ENCODE assay signal across 8 cellular contexts in genomic region chr3:172635588-172635987, GRCh38.
DNase-seq lines count a peak whose midpoint lies in the region; ATAC-seq and TF ChIP-seq lines count a peak whose summit lies in the region.

No MANE protein-coding gene starts in this region.

- TF ChIP-seq POLR2A in gastrocnemius medialis (IDR thresholded peaks at IDR 0.05): no peak

- peaks cover 0 to 28% of the 10 kb centered on the region in 2 donors for H3K36me3 ChIP-seq in gastrocnemius medialis

- TF ChIP-seq CTCF in GM12873 (IDR thresholded peaks at IDR 0.05; ENCODE audit: insufficient read depth, low read depth, low read length, missing control alignments) (peak; percentile 14), epithelial cell of esophagus (IDR thresholded peaks at IDR 0.05; ENCODE audit: insufficient read depth, low read depth, low read length, missing control alignments) (no peak), gastrocnemius medialis (IDR thresholded peaks at IDR 0.05 in 4 of 5, conservative IDR thresholded peaks at IDR 0.05 in 1 of 5) (no peak), dorsolateral prefrontal cortex (IDR thresholded peaks at IDR 0.05 in 54 of 56, conservative IDR thresholded peaks at IDR 0.05 in 2 of 56; ENCODE audit: low read depth in 1 of 56, partially characterized antibody in 56 of 56) (no peak)

- H3K27me3 ChIP-seq in gastrocnemius medialis (no peaks in the 10 kb centered on the region), dorsolateral prefrontal cortex (no peaks in the 10 kb centered on the region)

- peak; percentile 58 for ATAC-seq in GM19468 (IDR thresholded peaks at IDR 0.05; ENCODE audit: extremely low read depth, unreplicated experiment)
- peak; percentile 98 for ATAC-seq in HG03457 (IDR thresholded peaks at IDR 0.05; ENCODE audit: unreplicated experiment)
- ATAC-seq in gastrocnemius medialis: no peak

- H3K9me3 ChIP-seq in gastrocnemius medialis: no peaks in the 10 kb centered on the region

- intact Hi-C loops in gastrocnemius medialis (cut with DNase I; ENCODE audit: low total_unique reads): no loop called here
- intact Hi-C loops in dorsolateral prefrontal cortex (cut with DNase I): no loop called here

- H3K27ac ChIP-seq in gastrocnemius medialis (no peak overlapping the region), dorsolateral prefrontal cortex (peak overlapping the region in 14 of 59 donors; percentile 1 to 49 (median 12))

- H3K4me3 ChIP-seq in epithelial cell of esophagus (ENCODE audit: low read length) (no peak overlapping the region), gastrocnemius medialis (no peak overlapping the region), dorsolateral prefrontal cortex (no peak overlapping the region)

- peak; percentile 89 for DNase-seq in epithelial cell of esophagus (ENCODE audit: low read depth)
- DNase-seq in NCI-H187 treated with DMSO at 0.1 percent for 48 hours (lab: John Stamatoyannopoulos, UW): no peak
- DNase-seq in gastrocnemius medialis: no peak
- no peak for DNase-seq in dorsolateral prefrontal cortex
- DNase-seq in NCI-H2107 treated with DMSO at 0.1 percent for 48 hours (lab: John Stamatoyannopoulos, UW; ENCODE audit: unreplicated experiment): no peak

- in situ Hi-C loops in gastrocnemius medialis (cut with MboI; ENCODE audit: low sequenced_read_pairs in 4 of 4): no loop called here

- no peaks in the 10 kb centered on the region for H3K4me1 ChIP-seq in gastrocnemius medialis

Comparison
In these comparisons a context has a peak if more than half of its experiments do, and no peak if none do; other contexts are left out.
1. ATAC-seq: peak in GM19468 (single experiment) and HG03457 (single experiment); none in gastrocnemius medialis (0 of 2).